Comparison of ENCODE assay signal across 1 cellular context in genomic region chr17:42698736-42699414, GRCh38.
TF ChIP-seq lines count a peak whose summit lies in the region.

No MANE protein-coding gene starts in this region.

TF ChIP-seq in K562, 482 proteins besides CTCF, POLR2A, EP300 and RAD21 (continued from another document and continues in another):
- TF ChIP-seq AFF1 (IDR thresholded peaks at IDR 0.05; ENCODE audit: low read depth in 1 of 2, partially characterized antibody in 2 of 2): peak in 1 of 2 experiments; percentile 95
- TF ChIP-seq BRCA1 (IDR thresholded peaks at IDR 0.05): no peak
- TF ChIP-seq BRCA1 (CRISPR knock-in tag; IDR thresholded peaks at IDR 0.05): no peak
- TF ChIP-seq SNIP1 (IDR thresholded peaks at IDR 0.05; ENCODE audit: low read depth): no peak
- TF ChIP-seq TCF7 (IDR thresholded peaks at IDR 0.05; ENCODE audit: borderline replicate concordance): peak; percentile 91
- TF ChIP-seq KDM5B (IDR thresholded peaks at IDR 0.05; ENCODE audit: insufficient replicate concordance, low read depth, low read length): no peak
- peak; percentile 57 to 98; a peak in 3 of 4 replicates for TF ChIP-seq HDAC1 (IDR thresholded peaks at IDR 0.05)
- TF ChIP-seq ZNF785 (CRISPR knock-in tag; IDR thresholded peaks at IDR 0.05): no peak
- TF ChIP-seq CEBPG (CRISPR knock-in tag; IDR thresholded peaks at IDR 0.05): no peak
- TF ChIP-seq CEBPG (tag; conservative IDR thresholded peaks at IDR 0.05 in 1 of 2, IDR thresholded peaks at IDR 0.05 in 1 of 2): no peak
- TF ChIP-seq, protein P1, sequence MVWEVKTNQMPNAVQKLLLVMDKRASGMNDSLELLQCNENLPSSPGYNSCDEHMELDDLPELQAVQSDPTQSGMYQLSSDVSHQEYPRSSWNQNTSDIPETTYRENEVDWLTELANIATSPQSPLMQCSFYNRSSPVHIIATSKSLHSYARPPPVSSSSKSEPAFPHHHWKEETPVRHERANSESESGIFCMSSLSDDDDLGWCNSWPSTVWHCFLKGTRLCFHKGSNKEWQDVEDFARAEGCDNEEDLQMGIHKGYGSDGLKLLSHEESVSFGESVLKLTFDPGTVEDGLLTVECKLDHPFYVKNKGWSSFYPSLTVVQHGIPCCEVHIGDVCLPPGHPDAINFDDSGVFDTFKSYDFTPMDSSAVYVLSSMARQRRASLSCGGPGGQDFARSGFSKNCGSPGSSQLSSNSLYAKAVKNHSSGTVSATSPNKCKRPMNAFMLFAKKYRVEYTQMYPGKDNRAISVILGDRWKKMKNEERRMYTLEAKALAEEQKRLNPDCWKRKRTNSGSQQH (CRISPR knock-in tag; IDR thresholded peaks at IDR 0.05): peak; percentile 97
- peak; percentile 93 for TF ChIP-seq XRCC5 (IDR thresholded peaks at IDR 0.05; ENCODE audit: low read depth, low read length)
- TF ChIP-seq EZH2 (IDR thresholded peaks at IDR 0.05; ENCODE audit: borderline replicate concordance, low read depth, low read length): peak; percentile 99
- peak; percentile 98 for TF ChIP-seq SMAD4 (CRISPR knock-in tag; conservative IDR thresholded peaks at IDR 0.05)
- no peak for TF ChIP-seq ZNF140 (CRISPR knock-in tag; IDR thresholded peaks at IDR 0.05)
- peak; percentile 100 for TF ChIP-seq SMARCA4 (IDR thresholded peaks at IDR 0.05)
- peak; percentile 97 for TF ChIP-seq PTBP1 (IDR thresholded peaks at IDR 0.05; ENCODE audit: low read depth, low read length)
- TF ChIP-seq TCF7L2 (IDR thresholded peaks at IDR 0.05; ENCODE audit: low read depth, low read length): no peak; the same call in 1 of the 2 replicates
- TF ChIP-seq ZNF830 (CRISPR knock-in tag; IDR thresholded peaks at IDR 0.05): no peak
- peak; percentile 87 to 93 for TF ChIP-seq FOXA3 (CRISPR knock-in tag; conservative IDR thresholded peaks at IDR 0.05 in 1 of 2, IDR thresholded peaks at IDR 0.05 in 1 of 2)
- peak; percentile 80 for TF ChIP-seq TAF1 (IDR thresholded peaks at IDR 0.05; ENCODE audit: control insufficient read depth, extremely low read depth, insufficient read depth, low read length, severe bottlenecking)
- no peak for TF ChIP-seq TSC22D4 (tag; IDR thresholded peaks at IDR 0.05)
- TF ChIP-seq ZNF518B (CRISPR knock-in tag; IDR thresholded peaks at IDR 0.05): no peak
- TF ChIP-seq ZNF274 (IDR thresholded peaks at IDR 0.05; ENCODE audit: borderline replicate concordance, low read depth, low read length): peak; percentile 90
- TF ChIP-seq ZNF696 (CRISPR knock-in tag; conservative IDR thresholded peaks at IDR 0.05): no peak
- TF ChIP-seq, protein P2, sequence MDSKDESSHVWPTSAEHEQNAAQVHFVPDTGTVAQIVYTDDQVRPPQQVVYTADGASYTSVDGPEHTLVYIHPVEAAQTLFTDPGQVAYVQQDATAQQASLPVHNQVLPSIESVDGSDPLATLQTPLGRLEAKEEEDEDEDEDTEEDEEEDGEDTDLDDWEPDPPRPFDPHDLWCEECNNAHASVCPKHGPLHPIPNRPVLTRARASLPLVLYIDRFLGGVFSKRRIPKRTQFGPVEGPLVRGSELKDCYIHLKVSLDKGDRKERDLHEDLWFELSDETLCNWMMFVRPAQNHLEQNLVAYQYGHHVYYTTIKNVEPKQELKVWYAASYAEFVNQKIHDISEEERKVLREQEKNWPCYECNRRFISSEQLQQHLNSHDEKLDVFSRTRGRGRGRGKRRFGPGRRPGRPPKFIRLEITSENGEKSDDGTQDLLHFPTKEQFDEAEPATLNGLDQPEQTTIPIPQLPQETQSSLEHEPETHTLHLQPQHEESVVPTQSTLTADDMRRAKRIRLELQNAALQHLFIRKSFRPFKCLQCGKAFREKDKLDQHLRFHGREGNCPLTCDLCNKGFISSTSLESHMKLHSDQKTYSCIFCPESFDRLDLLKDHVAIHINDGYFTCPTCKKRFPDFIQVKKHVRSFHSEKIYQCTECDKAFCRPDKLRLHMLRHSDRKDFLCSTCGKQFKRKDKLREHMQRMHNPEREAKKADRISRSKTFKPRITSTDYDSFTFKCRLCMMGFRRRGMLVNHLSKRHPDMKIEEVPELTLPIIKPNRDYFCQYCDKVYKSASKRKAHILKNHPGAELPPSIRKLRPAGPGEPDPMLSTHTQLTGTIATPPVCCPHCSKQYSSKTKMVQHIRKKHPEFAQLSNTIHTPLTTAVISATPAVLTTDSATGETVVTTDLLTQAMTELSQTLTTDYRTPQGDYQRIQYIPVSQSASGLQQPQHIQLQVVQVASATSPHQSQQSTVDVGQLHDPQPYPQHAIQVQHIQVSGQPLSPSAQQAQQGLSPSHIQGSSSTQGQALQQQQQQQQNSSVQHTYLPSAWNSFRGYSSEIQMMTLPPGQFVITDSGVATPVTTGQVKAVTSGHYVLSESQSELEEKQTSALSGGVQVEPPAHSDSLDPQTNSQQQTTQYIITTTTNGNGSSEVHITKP (IDR thresholded peaks at IDR 0.05; ENCODE audit: partially characterized antibody): peak; percentile 73
- TF ChIP-seq RCOR1 (IDR thresholded peaks at IDR 0.05; ENCODE audit: borderline replicate concordance in 1 of 2, low read depth in 2 of 2, low read length in 2 of 2): peak; percentile 98 to 99
- TF ChIP-seq REST (CRISPR knock-in tag; IDR thresholded peaks at IDR 0.05; ENCODE audit: low read depth): no peak
- TF ChIP-seq NFIX (CRISPR knock-in tag; IDR thresholded peaks at IDR 0.05; ENCODE audit: low read depth): no peak
- TF ChIP-seq ILF3 (IDR thresholded peaks at IDR 0.05; ENCODE audit: borderline replicate concordance): peak; percentile 81; the same call in 1 of the 2 replicates
- TF ChIP-seq HDAC6 (IDR thresholded peaks at IDR 0.05; ENCODE audit: low read depth, low read length): no peak
- TF ChIP-seq, protein P3, sequence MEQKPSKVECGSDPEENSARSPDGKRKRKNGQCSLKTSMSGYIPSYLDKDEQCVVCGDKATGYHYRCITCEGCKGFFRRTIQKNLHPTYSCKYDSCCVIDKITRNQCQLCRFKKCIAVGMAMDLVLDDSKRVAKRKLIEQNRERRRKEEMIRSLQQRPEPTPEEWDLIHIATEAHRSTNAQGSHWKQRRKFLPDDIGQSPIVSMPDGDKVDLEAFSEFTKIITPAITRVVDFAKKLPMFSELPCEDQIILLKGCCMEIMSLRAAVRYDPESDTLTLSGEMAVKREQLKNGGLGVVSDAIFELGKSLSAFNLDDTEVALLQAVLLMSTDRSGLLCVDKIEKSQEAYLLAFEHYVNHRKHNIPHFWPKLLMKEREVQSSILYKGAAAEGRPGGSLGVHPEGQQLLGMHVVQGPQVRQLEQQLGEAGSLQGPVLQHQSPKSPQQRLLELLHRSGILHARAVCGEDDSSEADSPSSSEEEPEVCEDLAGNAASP (IDR thresholded peaks at IDR 0.05): no peak
- peak; percentile 63 for TF ChIP-seq ZFP36 (IDR thresholded peaks at IDR 0.05; ENCODE audit: low read depth, low read length, partially characterized antibody)
- TF ChIP-seq PHF8 (IDR thresholded peaks at IDR 0.05; ENCODE audit: borderline replicate concordance, low read length): no peak
- TF ChIP-seq, protein P4, sequence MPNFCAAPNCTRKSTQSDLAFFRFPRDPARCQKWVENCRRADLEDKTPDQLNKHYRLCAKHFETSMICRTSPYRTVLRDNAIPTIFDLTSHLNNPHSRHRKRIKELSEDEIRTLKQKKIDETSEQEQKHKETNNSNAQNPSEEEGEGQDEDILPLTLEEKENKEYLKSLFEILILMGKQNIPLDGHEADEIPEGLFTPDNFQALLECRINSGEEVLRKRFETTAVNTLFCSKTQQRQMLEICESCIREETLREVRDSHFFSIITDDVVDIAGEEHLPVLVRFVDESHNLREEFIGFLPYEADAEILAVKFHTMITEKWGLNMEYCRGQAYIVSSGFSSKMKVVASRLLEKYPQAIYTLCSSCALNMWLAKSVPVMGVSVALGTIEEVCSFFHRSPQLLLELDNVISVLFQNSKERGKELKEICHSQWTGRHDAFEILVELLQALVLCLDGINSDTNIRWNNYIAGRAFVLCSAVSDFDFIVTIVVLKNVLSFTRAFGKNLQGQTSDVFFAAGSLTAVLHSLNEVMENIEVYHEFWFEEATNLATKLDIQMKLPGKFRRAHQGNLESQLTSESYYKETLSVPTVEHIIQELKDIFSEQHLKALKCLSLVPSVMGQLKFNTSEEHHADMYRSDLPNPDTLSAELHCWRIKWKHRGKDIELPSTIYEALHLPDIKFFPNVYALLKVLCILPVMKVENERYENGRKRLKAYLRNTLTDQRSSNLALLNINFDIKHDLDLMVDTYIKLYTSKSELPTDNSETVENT (CRISPR knock-in tag; IDR thresholded peaks at IDR 0.05): peak; percentile 60
- TF ChIP-seq SIN3A (IDR thresholded peaks at IDR 0.05; ENCODE audit: borderline replicate concordance in 2 of 2, control insufficient read depth in 1 of 2, low read depth in 2 of 2, low read length in 2 of 2): peak; percentile 42 to 68; a peak in 2 of 4 replicates
- peak; percentile 95 for TF ChIP-seq ELF4 (CRISPR knock-in tag; IDR thresholded peaks at IDR 0.05)
- no peak for TF ChIP-seq ZNF511 (CRISPR knock-in tag; IDR thresholded peaks at IDR 0.05)
- TF ChIP-seq NCOR1 (IDR thresholded peaks at IDR 0.05): peak; percentile 100
- TF ChIP-seq OTX1 (CRISPR knock-in tag; IDR thresholded peaks at IDR 0.05): peak; percentile 79; the same call in 1 of the 2 replicates
- TF ChIP-seq ESRRA (IDR thresholded peaks at IDR 0.05; ENCODE audit: borderline replicate concordance, low read depth): peak; percentile 59; the same call in 1 of the 2 replicates
- no peak for TF ChIP-seq ZNF324 (CRISPR knock-in tag; IDR thresholded peaks at IDR 0.05)
